ENCODE assay signal across 8 cellular contexts in the genomic region with DNA sequence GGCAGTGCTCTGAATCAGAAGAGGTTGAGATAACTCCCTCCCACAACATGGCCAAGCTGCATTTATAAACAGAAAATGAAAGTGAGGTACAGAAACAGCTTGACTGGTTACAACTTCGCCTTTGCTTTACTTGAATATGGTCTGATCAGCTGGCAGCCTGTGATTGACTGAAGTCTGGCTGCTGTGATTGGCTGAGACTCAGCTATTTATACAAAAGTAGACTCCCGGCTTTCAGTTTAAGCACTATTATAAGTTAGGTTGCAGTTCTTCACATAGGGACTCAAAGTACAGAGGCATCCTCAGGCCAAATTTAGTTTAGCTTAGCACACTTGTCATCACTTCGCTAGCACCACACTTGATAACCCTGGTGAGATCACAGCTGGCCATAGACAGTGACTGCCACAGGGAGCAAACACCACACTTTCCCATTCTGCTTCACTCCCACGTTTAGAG.
DNase-seq lines count a peak whose midpoint lies in the region; ATAC-seq and TF ChIP-seq lines count a peak whose summit lies in the region.

No MANE protein-coding gene starts in this region.

- peak overlapping the region; percentile 26 to 40 for H3K4me3 ChIP-seq in foreskin fibroblast (ENCODE audit: low read depth in 1 of 2, low read length in 2 of 2)
- H3K4me3 ChIP-seq in aorta (ENCODE audit: low read length in 2 of 2) = peak overlapping the region; percentile 17 to 54

- intact Hi-C loops in aorta (cut with DNase I) = no loop called here

- no peaks in the 10 kb centered on the region for H3K36me3 ChIP-seq in aorta (ENCODE audit: control insufficient read depth in 1 of 2, insufficient read depth in 2 of 2, low read length in 1 of 2)

- ATAC-seq in GM18858 (IDR thresholded peaks at IDR 0.05; ENCODE audit: unreplicated experiment) = peak; percentile 98
- ATAC-seq in HG02571 (IDR thresholded peaks at IDR 0.05; ENCODE audit: unreplicated experiment) = peak; percentile 93
- ATAC-seq in aorta (ENCODE audit: low FRiP score) = peak; percentile 27

- no peaks in the 10 kb centered on the region for H3K9me3 ChIP-seq in aorta (ENCODE audit: control insufficient read depth, low read length)

- 9 to 11% methylated on average over 4 of the region's 4 CpGs for WGBS in aorta, 2 donors

- H3K4me1 ChIP-seq in aorta (ENCODE audit: control insufficient read depth in 1 of 2, insufficient read depth in 2 of 2, low read length in 2 of 2) = no peaks in the 10 kb centered on the region

- TF ChIP-seq CTCF in foreskin fibroblast (IDR thresholded peaks at IDR 0.05; ENCODE audit: low read depth, low read length) = no peak

- no peaks in the 10 kb centered on the region for H3K27me3 ChIP-seq in aorta (ENCODE audit: control insufficient read depth in 1 of 2, insufficient read depth in 2 of 2, low read length in 1 of 2)

- in situ Hi-C loops in G401 (cut with HindIII; ENCODE audit: low sequenced_read_pairs) = no loop called here

- peak overlapping the region in 1 of 2 donors; percentile 83 for H3K27ac ChIP-seq in aorta (ENCODE audit: low read depth in 1 of 2, low read length in 2 of 2)

- peak; percentile 25 for DNase-seq in NCI-H69 (lab: John Stamatoyannopoulos, UW)
- peak; percentile 62 to 64 for DNase-seq in foreskin fibroblast
- no peak for DNase-seq in aorta
- no peak for DNase-seq in G401 (ENCODE audit: low spot score)
- no peak for DNase-seq in iPS-NIHi7 (ENCODE audit: extremely low spot score)
- DNase-seq in mucosa of gallbladder (ENCODE audit: low spot score) = no peak

Comparison
In these comparisons a context has a peak if more than half of its experiments do, and no peak if none do; other contexts are left out.
1. ATAC-seq: peak in every context shown above with its lines; median percentile 98 in GM18858; 93 in HG02571; 27 in aorta.
2. DNase-seq: peak in NCI-H69 (single experiment) and foreskin fibroblast (2 of 2); none in aorta (0 of 2), G401 (single experiment), iPS-NIHi7 (single experiment) and mucosa of gallbladder (single experiment).